8 cellular contexts compared by ENCODE assay signal in genomic region chr6:166400649-166401250, GRCh38. TPM values are rescaled to one million over a fixed set of nuclear protein-coding genes. Genes with fewer than 3 reads are reported as not detected.
DNase-seq lines count a peak whose midpoint lies in the region; ATAC-seq and TF ChIP-seq lines count a peak whose summit lies in the region.
"Not testable (repeated sequence)": the region's sequence is repeated elsewhere in the genome, so short reads cannot be mapped to it uniquely, and the experiment has no call there.

No MANE protein-coding gene starts in this region.

- DNase-seq in GM10248 (ENCODE audit: extremely low spot score) = peak; percentile 77
- not testable (repeated sequence) for DNase-seq in HFF-Myc (ENCODE audit: extremely low read depth, low read depth)
- DNase-seq in MV-4-11 (lab: John Stamatoyannopoulos, UW) = peak; percentile 53
- peak; percentile 61 to 71 for DNase-seq in SJSA1 (ENCODE audit: low read depth in 1 of 2, low spot score in 2 of 2)
- peak; percentile 51 for DNase-seq in activated naive CD4-positive, alpha-beta T cell treated with Interleukin-2 at 50 U/mL for 16 hours
- DNase-seq in foreskin keratinocyte = peak in 1 of 2 donors; percentile 44
- peak; percentile 69 to 74 for DNase-seq in upper lobe of left lung

- TF ChIP-seq EP300 in upper lobe of left lung (IDR thresholded peaks at IDR 0.05) = not testable (repeated sequence)

- POLR2A ChIA-PET in GM10248 (lab: Yijun Ruan, JAX) = not testable (repeated sequence)

- not testable (repeated sequence) for TF ChIP-seq POLR2A in upper lobe of left lung (IDR thresholded peaks at IDR 0.05)

- not testable (repeated sequence) for H3K4me3 Mint-ChIP-seq in nephron

- ATAC-seq in foreskin keratinocyte = peak; percentile 79
- peak; percentile 84 to 90 for ATAC-seq in upper lobe of left lung (ENCODE audit: low FRiP score in 2 of 2)

- peak; percentile 71 for TF ChIP-seq CTCF in GM10248 (IDR thresholded peaks at IDR 0.05; ENCODE audit: control extremely low read depth, extremely low read depth, low read depth, missing control alignments)
- TF ChIP-seq CTCF in HFF-Myc (IDR thresholded peaks at IDR 0.05; ENCODE audit: low read depth, low read length, missing control alignments) = peak; percentile 65
- peak; percentile 80 for TF ChIP-seq CTCF in foreskin keratinocyte (conservative IDR thresholded peaks at IDR 0.05)
- peak; percentile 72 to 77 (median 75) for TF ChIP-seq CTCF in nephron (IDR thresholded peaks at IDR 0.05; ENCODE audit: unreplicated experiment in 3 of 3)
- TF ChIP-seq CTCF in upper lobe of left lung (IDR thresholded peaks at IDR 0.05) = peak; percentile 63 to 87 (median 76)

- not testable (repeated sequence) for H3K4me3 ChIP-seq in HFF-Myc (replicated peaks; ENCODE audit: low read depth, low read length); SJSA1; upper lobe of left lung

- H3K36me3 Mint-ChIP-seq in nephron (ENCODE audit: low read depth) = not testable (repeated sequence)

- CTCF ChIA-PET in GM10248 (lab: Yijun Ruan, JAX) = interaction anchor here (0.6 to 8.4 kb wide), 37 partner anchors 10 to 516 kb away, joined by 3 to 113 read pairs (median 5); partner anchors contain the start of genes PRR18 and RAMACL

- H3K27me3 Mint-ChIP-seq in nephron (ENCODE audit: low read depth) = peaks cover 11% of the 10 kb centered on the region

- WGBS in upper lobe of left lung, 2 donors = 26 to 31% methylated on average over 9 to 16 of the region's 16 CpGs

- H3K4me1 Mint-ChIP-seq in nephron = not testable (repeated sequence)

- H3K9me3 ChIP-seq in SJSA1 (replicated peaks); upper lobe of left lung: not testable (repeated sequence)

- not testable (repeated sequence) for H3K27me3 ChIP-seq in SJSA1 (replicated peaks); foreskin keratinocyte; upper lobe of left lung

- not testable (repeated sequence) for H3K27ac ChIP-seq in SJSA1, foreskin keratinocyte, upper lobe of left lung

- peak overlapping the region in 1 of 3 experiments; percentile 88 for H3K27ac Mint-ChIP-seq in nephron

- H3K9me3 Mint-ChIP-seq in nephron = not testable (repeated sequence)

- not testable (repeated sequence) for H3K4me1 ChIP-seq in SJSA1 (replicated peaks); foreskin keratinocyte; upper lobe of left lung

- not testable (repeated sequence) for H3K36me3 ChIP-seq in SJSA1, upper lobe of left lung

RNA-seq across cellular contexts. Expression of gene MPC1, which starts 18.0 kb away (rescaled TPM):
- 87.8 and 127 TPM in 2 replicates for total RNA-seq in SJSA1 (2014; rRNA removed; shearing (Covaris generic))
- total RNA-seq in foreskin keratinocyte (22.8 and 28.9 TPM in 2 replicates), upper lobe of left lung (10 to 100 TPM; 17.8 to 74.2 (median 50.7) TPM)
- polyA plus RNA-seq in foreskin keratinocyte = 30.1 and 40.3 TPM in 2 replicates

RNA-seq across cellular contexts. Expression of gene SFT2D1, which starts 58.4 kb away (rescaled TPM):
- 88.2 and 101 TPM in 2 replicates for total RNA-seq in SJSA1 (2014; rRNA removed; shearing (Covaris generic))
- total RNA-seq in foreskin keratinocyte = 48.2 and 48.7 TPM in 2 replicates
- polyA plus RNA-seq in foreskin keratinocyte = 64.5 and 70.3 TPM in 2 replicates
- total RNA-seq in upper lobe of left lung = 10 to 100 TPM in 5 of 6 donors, 1 to 10 TPM in 1; 8.4 to 56.5 (median 44.9) TPM
